Comparison of ENCODE assay signal across 9 cellular contexts in genomic region chr5:173736923-173737412, GRCh38.
DNase-seq lines count a peak whose midpoint lies in the region; ATAC-seq and TF ChIP-seq lines count a peak whose summit lies in the region.
"Had no signal": no experiment of that assay in that cellular context is flagged by ENCODE, and none has a peak within 500 bp of the region (broad histone marks: within the 10 kb centered on the region; RNA-seq: fewer than 3 reads in every experiment).

No MANE protein-coding gene starts in this region.

- dilution Hi-C loops in IMR-90 (cut with HindIII; ENCODE audit: low sequenced_read_pairs, unreplicated experiment), result no loop called here

- H3K4ac ChIP-seq in IMR-90 (ENCODE audit: low read depth, low read length), result no peak overlapping the region

- no peak overlapping the region for H4K5ac ChIP-seq in IMR-90 (ENCODE audit: low read depth, low read length)

- no peak overlapping the region for H4K91ac ChIP-seq in IMR-90 (ENCODE audit: insufficient read depth, low read depth, low read length)

- H4K8ac ChIP-seq in IMR-90 (ENCODE audit: low read depth in 2 of 2, low read length in 2 of 2), result no peak overlapping the region

- no peak overlapping the region for H3K27ac ChIP-seq in IMR-90 (ENCODE audit: insufficient read depth, low read length)

- no peak overlapping the region for H3K23ac ChIP-seq in IMR-90 (ENCODE audit: low read depth, low read length)

- DNase-seq in IMR-90 (no peak), renal cortical epithelial cell (ENCODE audit: low read depth) (peak; percentile 51), ACHN (no peak), NCI-H82 treated with DMSO at 0.1 percent for 48 hours (lab: John Stamatoyannopoulos, UW; ENCODE audit: unreplicated experiment) (no peak), GM03348 (ENCODE audit: low spot score) (no peak)
- no peak for DNase-seq in activated CD8-positive, alpha-beta memory T cell treated with anti-CD3 and anti-CD28 coated beads, Interleukin-2, amount 50 U/mL, for 4 hours
- DNase-seq: occipital lobe had no signal

- H3K14ac ChIP-seq in IMR-90 (replicated peaks; ENCODE audit: low read depth, low read length), result no peak overlapping the region

- H2BK120ac ChIP-seq in IMR-90 (ENCODE audit: low read depth, low read length), result no peak overlapping the region

- in situ Hi-C loops in IMR-90 (cut with MboI; ENCODE audit: low sequenced_read_pairs) (no loop called here), ACHN (cut with HindIII; ENCODE audit: low pct_ligation_motif_present, low pct_unique_long_range_greater_than_20kb, low sequenced_read_pairs) (no loop called here)

- TF ChIP-seq CTCF in IMR-90 (conservative IDR thresholded peaks at IDR 0.05; ENCODE audit: low read depth, low read length), result no peak

- no peaks in the 10 kb centered on the region for H3K4me1 ChIP-seq in IMR-90 (ENCODE audit: control insufficient read depth, insufficient read depth, low read length)

- no peaks in the 10 kb centered on the region for H4K20me1 ChIP-seq in IMR-90 (ENCODE audit: insufficient read depth, low read length)

- no peaks in the 10 kb centered on the region for H3K79me1 ChIP-seq in IMR-90 (ENCODE audit: low read depth in 1 of 2, low read length in 2 of 2)

- H2BK15ac ChIP-seq in IMR-90 (ENCODE audit: low read depth, low read length), result no peak overlapping the region

- H3K18ac ChIP-seq in IMR-90 (ENCODE audit: low read depth, low read length), result no peak overlapping the region

- CTCF ChIA-PET in IMR-90 (lab: Yijun Ruan, JAX), result no interaction called here

- H2AFZ ChIP-seq in IMR-90 (replicated peaks; ENCODE audit: low read length, poor library complexity), result peak overlapping the region; percentile 21

- TF ChIP-seq RAD21 in IMR-90 (IDR thresholded peaks at IDR 0.05; ENCODE audit: low read length), result no peak

- H3K9ac ChIP-seq in IMR-90 (ENCODE audit: low read depth, low read length), result no peak overlapping the region

- H2AK9ac ChIP-seq in IMR-90 (replicated peaks; ENCODE audit: low read depth, low read length, poor library complexity), result no peak overlapping the region

- H2BK20ac ChIP-seq in IMR-90 (ENCODE audit: low read depth, low read length), result no peak overlapping the region

- H3K4me2 ChIP-seq in IMR-90 (ENCODE audit: low read depth, low read length), result no peak overlapping the region

- BruUV-seq in IMR-90 (replicated peaks; lab: Mats Ljungman, UMichigan), result no TSS peak

- H2AK5ac ChIP-seq in IMR-90 (ENCODE audit: low read depth, low read length), result no peak overlapping the region

- intact Hi-C loops in IMR-90 (cut with micrococcal nuclease), result no loop called here

- TF ChIP-seq POLR2A in IMR-90 (IDR thresholded peaks at IDR 0.05; ENCODE audit: low read depth, low read length), result no peak

- ATAC-seq in GM18520 (IDR thresholded peaks at IDR 0.05; ENCODE audit: unreplicated experiment) (peak; percentile 53), GM21825 (IDR thresholded peaks at IDR 0.05; ENCODE audit: unreplicated experiment) (peak; percentile 81), IMR-90 (ENCODE audit: low read depth) (no peak)

- no peaks in the 10 kb centered on the region for H3K9me3 ChIP-seq in IMR-90 (ENCODE audit: control insufficient read depth, insufficient read depth, low read length)

- no peak overlapping the region for H3K56ac ChIP-seq in IMR-90 (ENCODE audit: extremely low read depth, insufficient read depth, low read length)

- H3K9me1 ChIP-seq in IMR-90 (ENCODE audit: insufficient read depth, low read length), result peaks cover 3% of the 10 kb centered on the region; the same call in 1 of the 2 replicates

- H3K36me3 ChIP-seq in IMR-90 (ENCODE audit: control insufficient read depth, insufficient read depth, low read length), result no peaks in the 10 kb centered on the region

- no peak overlapping the region for H3K4me3 ChIP-seq in IMR-90 (ENCODE audit: insufficient read depth, low read depth, low read length)

- POLR2A ChIA-PET in IMR-90 (lab: Charles Lee; ENCODE audit: unreplicated experiment), result no interaction called here

- H3K27me3 ChIP-seq in IMR-90 (ENCODE audit: control insufficient read depth, insufficient read depth, low read length), result peaks cover 9% of the 10 kb centered on the region

- H2BK5ac ChIP-seq in IMR-90 (ENCODE audit: low read depth, low read length, poor library complexity, severe bottlenecking), result no peak overlapping the region

- WGBS in IMR-90 (ENCODE audit: extremely low coverage in 2 of 2, insufficient read length in 1 of 2), 2 experiments, result 60% methylated on average over 1 of the region's 8 CpGs; no CpG with 5 or more reads in 1 of the 2 experiments

TF ChIP-seq in IMR-90, 13 proteins besides CTCF, POLR2A, EP300 and RAD21:
- TF ChIP-seq ELK1 (IDR thresholded peaks at IDR 0.05; ENCODE audit: borderline replicate concordance, low read depth, low read length) (no peak), USF2 (IDR thresholded peaks at IDR 0.05; ENCODE audit: low read depth, low read length) (no peak), CEBPB (IDR thresholded peaks at IDR 0.05; ENCODE audit: low read depth, low read length) (no peak), RCOR1 (IDR thresholded peaks at IDR 0.05; ENCODE audit: insufficient replicate concordance, low read length) (no peak), BHLHE40 (IDR thresholded peaks at IDR 0.05; ENCODE audit: low read depth, low read length) (no peak), NFE2L2 (IDR thresholded peaks at IDR 0.05; ENCODE audit: low read depth, low read length) (no peak), CHD1 (IDR thresholded peaks at IDR 0.05; ENCODE audit: low read depth, low read length) (no peak), MAFK (IDR thresholded peaks at IDR 0.05; ENCODE audit: low read depth, low read length) (no peak), FOS (IDR thresholded peaks at IDR 0.05; ENCODE audit: low read depth, low read length) (no peak), SMC3 (IDR thresholded peaks at IDR 0.05; ENCODE audit: low read depth, low read length) (no peak), MXI1 (IDR thresholded peaks at IDR 0.05; ENCODE audit: borderline replicate concordance, low read depth, low read length) (no peak), MAZ (IDR thresholded peaks at IDR 0.05; ENCODE audit: borderline replicate concordance, low read depth, low read length) (no peak), RFX5 (IDR thresholded peaks at IDR 0.05; ENCODE audit: low read depth, low read length) (no peak)
TF ChIP-seq in IMR-90: peak in this region for 0.
